In genomic region chr1:3013371-3014038, GRCh38 we compare ENCODE assay signal across 1 cellular context.
TF ChIP-seq lines count a peak whose summit lies in the region.

No MANE protein-coding gene starts in this region.

TF ChIP-seq in GM23338, 12 proteins besides CTCF, POLR2A, EP300 and RAD21 (continued from another document):
- TF ChIP-seq ZNF462 (CRISPR knock-in tag; IDR thresholded peaks at IDR 0.05) (no peak), NANOG (IDR thresholded peaks at IDR 0.05; ENCODE audit: borderline replicate concordance) (no peak), JUNB (IDR thresholded peaks at IDR 0.05; ENCODE audit: unreplicated experiment) (no peak), STAT1 (IDR thresholded peaks at IDR 0.05; ENCODE audit: unreplicated experiment) (no peak), ZNF114 (CRISPR knock-in tag; IDR thresholded peaks at IDR 0.05) (no peak), CREB1 (CRISPR knock-in tag; IDR thresholded peaks at IDR 0.05; ENCODE audit: low read depth) (no peak)
